28 cellular contexts compared by ENCODE assay signal in genomic region chrX:53483838-53484420, GRCh38. TPM values are rescaled to one million over a fixed set of nuclear protein-coding genes. Genes with fewer than 3 reads are reported as not detected.
A peak's percentile ranks its signal among the peaks of the same experiment; 100 is the strongest.
DNase-seq lines count a peak whose midpoint lies in the region; ATAC-seq and TF ChIP-seq lines count a peak whose summit lies in the region.
"Had no signal": no experiment of that assay in that cellular context is flagged by ENCODE, and none has a peak within 500 bp of the region (broad histone marks: within the 10 kb centered on the region; RNA-seq: fewer than 3 reads in every experiment).

No MANE protein-coding gene starts in this region.

- H3K9me3 ChIP-seq in AG04450 (ENCODE audit: control insufficient read depth, insufficient read depth, low read length), result no peaks in the 10 kb centered on the region
- H3K9me3 ChIP-seq in GM23248 (ENCODE audit: low read depth), result no peaks in the 10 kb centered on the region
- H3K9me3 ChIP-seq: ascending aorta, transverse colon had no signal

- in situ Hi-C loops in GM23248 (cut with MboI), result no loop called here

- no peaks in the 10 kb centered on the region for H3K36me3 Mint-ChIP-seq in effector memory CD8-positive, alpha-beta T cell (ENCODE audit: insufficient read depth)
- H3K36me3 Mint-ChIP-seq: immature natural killer cell had no signal

- intact Hi-C loops in left colon (cut with DNase I, micrococcal nuclease), result no loop called here

- POLR2A ChIA-PET in AG04450 (lab: Yijun Ruan, JAX), result no interaction called here

- peaks cover 3% of the 10 kb centered on the region for H3K27me3 ChIP-seq in AG04450 (ENCODE audit: control insufficient read depth, insufficient read depth, low read length)
- H3K27me3 ChIP-seq in GM23248 (replicated peaks; ENCODE audit: insufficient read depth), result no peaks in the 10 kb centered on the region
- H3K27me3 ChIP-seq: ascending aorta, transverse colon had no signal

- H3K4me1 Mint-ChIP-seq in effector memory CD8-positive, alpha-beta T cell (ENCODE audit: low read depth in 2 of 2), result peaks cover 0 to 5% of the 10 kb centered on the region in 2 donors
- H3K4me1 Mint-ChIP-seq: immature natural killer cell had no signal

- CTCF ChIA-PET in AG04450 (lab: Charles Lee), result no interaction called here

- WGBS in GM23248 (ENCODE audit: low coverage in 1 of 2, low lambda C conversion rate in 2 of 2, missing lambda C conversion rate in 2 of 2), 2 experiments, result 6 to 7% methylated on average over 2 of the region's 2 CpGs

- H3K4me3 ChIP-seq in AG04450 (ENCODE audit: low read depth, low read length) (no peak overlapping the region), GM23248 (no peak overlapping the region)
- H3K4me3 ChIP-seq: ascending aorta; BLaER1 treated with 17β-estradiol and CSF1 and Interleukin-3, amounts not matched to agents 10 nM and 100 nM; stomach; transverse colon had no signal

- no peak overlapping the region for H2AFZ ChIP-seq in GM23248
- H2AFZ ChIP-seq: parathyroid adenoma had no signal

- no peaks in the 10 kb centered on the region for H3K79me2 ChIP-seq in GM23248 (ENCODE audit: insufficient read depth)
- H3K79me2 ChIP-seq: parathyroid adenoma had no signal

- H3K36me3 ChIP-seq in GM23248 (ENCODE audit: low read depth), result no peaks in the 10 kb centered on the region
- H3K36me3 ChIP-seq: ascending aorta; BLaER1 treated with 17β-estradiol and CSF1 and Interleukin-3, amounts not matched to agents 10 nM and 100 nM; stomach; transverse colon had no signal

- H3F3A ChIP-seq in GM23248 (ENCODE audit: insufficient read depth), result no peaks in the 10 kb centered on the region

- no peaks in the 10 kb centered on the region for H3K9me2 ChIP-seq in GM23248 (ENCODE audit: insufficient read depth)

- H3K27ac ChIP-seq in AG04450 (ENCODE audit: low read depth, low read length), result no peak overlapping the region
- H3K27ac ChIP-seq in GM23248, result peak overlapping the region; percentile 14; the same call in 1 of the 2 replicates
- H3K27ac ChIP-seq: ascending aorta; BLaER1 treated with 17β-estradiol and CSF1 and Interleukin-3, amounts not matched to agents 10 nM and 100 nM; KMS-11; parathyroid adenoma; stomach; transverse colon had no signal

- no peak overlapping the region for H3K9ac ChIP-seq in GM23248
- H3K9ac ChIP-seq: BLaER1 treated with 17β-estradiol and CSF1 and Interleukin-3, amounts not matched to agents 10 nM and 100 nM; KMS-11; parathyroid adenoma had no signal

- DNase-seq in AG04450 (ENCODE audit: low read depth, low spot score) (peak; percentile 10), GM23248 (peak; percentile 76), amniotic epithelial cell (ENCODE audit: low read depth) (peak; percentile 66), fibroblast of peridontal ligament (ENCODE audit: extremely low read depth) (peak; percentile 78), left colon (no peak)
- no peak for DNase-seq in effector memory CD8-positive, alpha-beta T cell
- DNase-seq: activated CD8-positive, alpha-beta memory T cell treated with anti-CD3 and anti-CD28 coated beads for 24 hours; activated naive CD4-positive, alpha-beta T cell treated with Interleukin-2 at 50 U/mL for 16 hours; activated T-cell treated with anti-CD3 and anti-CD28 coated beads, Interleukin-2, amount 50 U/mL, for 4 hours; Calu3; effector CD8-positive, alpha-beta T cell; immature natural killer cell; left ventricle myocardium superior; NCI-H2029; NCI-H345; NCI-H774; nephron progenitor cell; OCI-M1; stimulated activated CD4-positive, alpha-beta T cell treated with anti-CD3 and anti-CD28 coated beads, Interleukin-15, amount 100 ng/mL, for 24 hours; stomach; transverse colon had no signal

- no peak overlapping the region for H3K4me2 ChIP-seq in GM23248 (ENCODE audit: unreplicated experiment)
- H3K4me2 ChIP-seq: BLaER1 treated with 17β-estradiol and CSF1 and Interleukin-3, amounts not matched to agents 10 nM and 100 nM; KMS-11 had no signal

- H3K9me3 Mint-ChIP-seq in effector memory CD8-positive, alpha-beta T cell, result no peaks in the 10 kb centered on the region
- H3K9me3 Mint-ChIP-seq: activated T-cell treated with anti-CD3 and anti-CD28 coated beads, Interleukin-2, amount 50 U/mL, for 4 hours; immature natural killer cell had no signal

- ATAC-seq in HG03460 (IDR thresholded peaks at IDR 0.05; ENCODE audit: unreplicated experiment), result no peak
- no peak for ATAC-seq in GM21528 (IDR thresholded peaks at IDR 0.05; ENCODE audit: low FRiP score, unreplicated experiment)
- no peak for ATAC-seq in effector memory CD8-positive, alpha-beta T cell (replicated peaks)
- no peak for ATAC-seq in left colon
- ATAC-seq: activated T-cell treated with anti-CD3 and anti-CD28 coated beads, Interleukin-2, amount 50 U/mL, for 4 hours; left ventricle myocardium superior; sciatic nerve had no signal

- no peaks in the 10 kb centered on the region for H4K20me1 ChIP-seq in GM23248 (ENCODE audit: insufficient read depth)
- H4K20me1 ChIP-seq: BLaER1 treated with 17β-estradiol and CSF1 and Interleukin-3, amounts not matched to agents 10 nM and 100 nM had no signal

- no peak for TF ChIP-seq CTCF in AG04450 (IDR thresholded peaks at IDR 0.05; ENCODE audit: low read depth, low read length)

- H3K27me3 Mint-ChIP-seq in effector memory CD8-positive, alpha-beta T cell, result peaks cover 7 to 9% of the 10 kb centered on the region in 2 donors

- no peak overlapping the region for H3K4me3 Mint-ChIP-seq in effector memory CD8-positive, alpha-beta T cell
- H3K4me3 Mint-ChIP-seq: activated T-cell treated with anti-CD3 and anti-CD28 coated beads, Interleukin-2, amount 50 U/mL, for 4 hours; immature natural killer cell; nephron progenitor cell had no signal

- peaks cover 8% of the 10 kb centered on the region; the same call in 1 of the 2 replicates for H3K4me1 ChIP-seq in GM23248 (ENCODE audit: insufficient read depth)
- H3K4me1 ChIP-seq: ascending aorta; BLaER1 treated with 17β-estradiol and CSF1 and Interleukin-3, amounts not matched to agents 10 nM and 100 nM; parathyroid adenoma; transverse colon had no signal

- H3K27ac Mint-ChIP-seq in effector memory CD8-positive, alpha-beta T cell, result no peak overlapping the region
- H3K27ac Mint-ChIP-seq: immature natural killer cell, nephron progenitor cell had no signal

RNA-seq across cellular contexts. Expression of gene HSD17B10, which starts 49.8 kb away (rescaled TPM):
- polyA plus RNA-seq in AG04450 (2011; rRNA removed) (87.4 and 113 TPM in 2 replicates), GM23248 (2016; fragmentation: Nextera tagmentation; extraction: Ambion mirVana) (70.2 and 73.3 TPM in 2 replicates)
- 54.8 and 65.2 TPM in 2 replicates for polyA minus RNA-seq in AG04450 (2011; rRNA and poly(A)+ RNA removed)
- 33.1 and 47.9 TPM in 2 replicates for total RNA-seq in GM23248 (2014; rRNA removed; shearing (Covaris generic))
- total RNA-seq in left colon, result 10 to 100 TPM; 59.2 to 74.2 TPM

Comparison
In these comparisons a context has a peak if more than half of its experiments do, and no peak if none do; other contexts are left out.
1. DNase-seq: peak in AG04450 (single experiment), GM23248 (single experiment), amniotic epithelial cell (single experiment) and fibroblast of peridontal ligament (single experiment); none in effector memory CD8-positive, alpha-beta T cell (0 of 3) and left colon (0 of 2).